ENCODE assay signal across 1 cellular context in the genomic region with DNA sequence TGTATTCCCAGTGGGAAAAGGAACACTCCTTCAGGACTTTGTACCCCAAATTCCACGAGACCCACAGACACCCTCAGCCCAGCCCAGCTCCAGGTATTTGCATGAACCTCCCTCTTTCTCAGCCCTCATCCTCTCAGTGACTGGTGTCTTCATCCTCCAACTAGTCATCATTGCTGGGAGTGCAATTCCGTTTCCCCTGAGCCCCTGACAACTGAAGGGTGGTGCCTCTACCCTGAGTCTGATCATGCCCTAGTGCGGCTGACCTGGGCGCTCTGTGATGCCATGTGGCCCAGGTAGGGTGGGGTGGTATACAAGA.
TF ChIP-seq lines count a peak whose summit lies in the region.

No MANE protein-coding gene starts in this region.

TF ChIP-seq in K562, 482 proteins besides CTCF, POLR2A, EP300 and RAD21:
- TF ChIP-seq, protein P1, sequence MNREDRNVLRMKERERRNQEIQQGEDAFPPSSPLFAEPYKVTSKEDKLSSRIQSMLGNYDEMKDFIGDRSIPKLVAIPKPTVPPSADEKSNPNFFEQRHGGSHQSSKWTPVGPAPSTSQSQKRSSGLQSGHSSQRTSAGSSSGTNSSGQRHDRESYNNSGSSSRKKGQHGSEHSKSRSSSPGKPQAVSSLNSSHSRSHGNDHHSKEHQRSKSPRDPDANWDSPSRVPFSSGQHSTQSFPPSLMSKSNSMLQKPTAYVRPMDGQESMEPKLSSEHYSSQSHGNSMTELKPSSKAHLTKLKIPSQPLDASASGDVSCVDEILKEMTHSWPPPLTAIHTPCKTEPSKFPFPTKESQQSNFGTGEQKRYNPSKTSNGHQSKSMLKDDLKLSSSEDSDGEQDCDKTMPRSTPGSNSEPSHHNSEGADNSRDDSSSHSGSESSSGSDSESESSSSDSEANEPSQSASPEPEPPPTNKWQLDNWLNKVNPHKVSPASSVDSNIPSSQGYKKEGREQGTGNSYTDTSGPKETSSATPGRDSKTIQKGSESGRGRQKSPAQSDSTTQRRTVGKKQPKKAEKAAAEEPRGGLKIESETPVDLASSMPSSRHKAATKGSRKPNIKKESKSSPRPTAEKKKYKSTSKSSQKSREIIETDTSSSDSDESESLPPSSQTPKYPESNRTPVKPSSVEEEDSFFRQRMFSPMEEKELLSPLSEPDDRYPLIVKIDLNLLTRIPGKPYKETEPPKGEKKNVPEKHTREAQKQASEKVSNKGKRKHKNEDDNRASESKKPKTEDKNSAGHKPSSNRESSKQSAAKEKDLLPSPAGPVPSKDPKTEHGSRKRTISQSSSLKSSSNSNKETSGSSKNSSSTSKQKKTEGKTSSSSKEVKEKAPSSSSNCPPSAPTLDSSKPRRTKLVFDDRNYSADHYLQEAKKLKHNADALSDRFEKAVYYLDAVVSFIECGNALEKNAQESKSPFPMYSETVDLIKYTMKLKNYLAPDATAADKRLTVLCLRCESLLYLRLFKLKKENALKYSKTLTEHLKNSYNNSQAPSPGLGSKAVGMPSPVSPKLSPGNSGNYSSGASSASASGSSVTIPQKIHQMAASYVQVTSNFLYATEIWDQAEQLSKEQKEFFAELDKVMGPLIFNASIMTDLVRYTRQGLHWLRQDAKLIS (CRISPR knock-in tag; IDR thresholded peaks at IDR 0.05) = no peak
- TF ChIP-seq SAFB (IDR thresholded peaks at IDR 0.05; ENCODE audit: borderline replicate concordance, low read depth, low read length) = no peak
- TF ChIP-seq ZNF174 (CRISPR knock-in tag; IDR thresholded peaks at IDR 0.05) = no peak
- no peak for TF ChIP-seq ZNF146 (CRISPR knock-in tag; IDR thresholded peaks at IDR 0.05; ENCODE audit: unreplicated experiment)
- TF ChIP-seq, protein P2, sequence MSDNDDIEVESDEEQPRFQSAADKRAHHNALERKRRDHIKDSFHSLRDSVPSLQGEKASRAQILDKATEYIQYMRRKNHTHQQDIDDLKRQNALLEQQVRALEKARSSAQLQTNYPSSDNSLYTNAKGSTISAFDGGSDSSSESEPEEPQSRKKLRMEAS (CRISPR knock-in tag; IDR thresholded peaks at IDR 0.05) = peak; percentile 49; the same call in 1 of the 2 replicates
- TF ChIP-seq, protein P3, sequence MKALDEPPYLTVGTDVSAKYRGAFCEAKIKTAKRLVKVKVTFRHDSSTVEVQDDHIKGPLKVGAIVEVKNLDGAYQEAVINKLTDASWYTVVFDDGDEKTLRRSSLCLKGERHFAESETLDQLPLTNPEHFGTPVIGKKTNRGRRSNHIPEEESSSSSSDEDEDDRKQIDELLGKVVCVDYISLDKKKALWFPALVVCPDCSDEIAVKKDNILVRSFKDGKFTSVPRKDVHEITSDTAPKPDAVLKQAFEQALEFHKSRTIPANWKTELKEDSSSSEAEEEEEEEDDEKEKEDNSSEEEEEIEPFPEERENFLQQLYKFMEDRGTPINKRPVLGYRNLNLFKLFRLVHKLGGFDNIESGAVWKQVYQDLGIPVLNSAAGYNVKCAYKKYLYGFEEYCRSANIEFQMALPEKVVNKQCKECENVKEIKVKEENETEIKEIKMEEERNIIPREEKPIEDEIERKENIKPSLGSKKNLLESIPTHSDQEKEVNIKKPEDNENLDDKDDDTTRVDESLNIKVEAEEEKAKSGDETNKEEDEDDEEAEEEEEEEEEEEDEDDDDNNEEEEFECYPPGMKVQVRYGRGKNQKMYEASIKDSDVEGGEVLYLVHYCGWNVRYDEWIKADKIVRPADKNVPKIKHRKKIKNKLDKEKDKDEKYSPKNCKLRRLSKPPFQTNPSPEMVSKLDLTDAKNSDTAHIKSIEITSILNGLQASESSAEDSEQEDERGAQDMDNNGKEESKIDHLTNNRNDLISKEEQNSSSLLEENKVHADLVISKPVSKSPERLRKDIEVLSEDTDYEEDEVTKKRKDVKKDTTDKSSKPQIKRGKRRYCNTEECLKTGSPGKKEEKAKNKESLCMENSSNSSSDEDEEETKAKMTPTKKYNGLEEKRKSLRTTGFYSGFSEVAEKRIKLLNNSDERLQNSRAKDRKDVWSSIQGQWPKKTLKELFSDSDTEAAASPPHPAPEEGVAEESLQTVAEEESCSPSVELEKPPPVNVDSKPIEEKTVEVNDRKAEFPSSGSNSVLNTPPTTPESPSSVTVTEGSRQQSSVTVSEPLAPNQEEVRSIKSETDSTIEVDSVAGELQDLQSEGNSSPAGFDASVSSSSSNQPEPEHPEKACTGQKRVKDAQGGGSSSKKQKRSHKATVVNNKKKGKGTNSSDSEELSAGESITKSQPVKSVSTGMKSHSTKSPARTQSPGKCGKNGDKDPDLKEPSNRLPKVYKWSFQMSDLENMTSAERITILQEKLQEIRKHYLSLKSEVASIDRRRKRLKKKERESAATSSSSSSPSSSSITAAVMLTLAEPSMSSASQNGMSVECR (CRISPR knock-in tag; IDR thresholded peaks at IDR 0.05) = peak; percentile 51; the same call in 1 of the 2 replicates
- TF ChIP-seq ZNF143 (CRISPR knock-in tag; IDR thresholded peaks at IDR 0.05) = 0 out of 2 replicates have a peak, but pooled peaks have one; percentile 34
- TF ChIP-seq RNF2 (IDR thresholded peaks at IDR 0.05) = no peak
- TF ChIP-seq GABPB2 (CRISPR knock-in tag; conservative IDR thresholded peaks at IDR 0.05) = no peak
